In the genomic region with DNA sequence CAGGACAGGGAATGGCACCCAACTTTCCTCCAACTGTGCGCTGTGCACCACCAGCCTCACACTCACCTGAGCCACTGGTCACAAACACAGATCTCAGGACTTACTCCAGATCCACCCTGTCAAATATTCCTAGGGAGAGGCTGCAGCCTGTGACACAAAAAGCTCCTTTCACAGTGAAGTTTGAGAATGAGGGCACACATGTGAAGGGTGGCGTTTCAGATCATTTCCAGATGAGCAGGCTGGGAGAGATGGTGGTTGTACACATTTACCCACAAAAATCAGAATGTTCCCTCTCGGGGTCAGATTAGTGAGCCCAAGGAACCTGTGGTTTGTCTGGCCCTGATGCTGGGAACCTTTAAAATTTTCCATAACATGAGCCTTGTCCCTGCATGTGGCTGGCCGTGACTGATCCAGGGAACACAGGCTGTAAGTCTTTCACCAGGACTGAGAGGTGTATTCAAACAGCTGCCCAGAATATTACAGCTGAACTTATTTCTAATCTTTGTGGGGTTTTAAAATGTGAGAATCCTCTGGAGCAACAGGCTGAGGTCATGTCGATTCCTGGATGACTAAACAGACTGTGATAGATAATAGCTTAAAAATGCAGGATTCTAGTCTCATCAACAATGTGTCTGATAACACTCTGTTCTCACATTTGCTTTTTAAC, we compare ENCODE assay signal across 11 cellular contexts. TPM values are rescaled to one million over a fixed set of nuclear protein-coding genes. Genes with fewer than 3 reads are reported as not detected.
DNase-seq lines count a peak whose midpoint lies in the region; ATAC-seq and TF ChIP-seq lines count a peak whose summit lies in the region.
"Had no signal": no experiment of that assay in that cellular context is flagged by ENCODE, and none has a peak within 500 bp of the region (broad histone marks: within the 10 kb centered on the region; RNA-seq: fewer than 3 reads in every experiment).

No MANE protein-coding gene starts in this region.

- intact Hi-C loops in dorsolateral prefrontal cortex (cut with DNase I) = loop anchor here in 1 of 2 donors (10.0 kb wide), 1 partner anchor 138 kb away; no protein-coding TSS in a partner anchor
- intact Hi-C loops in Calu3 (cut with micrococcal nuclease; ENCODE audit: unreplicated experiment) = loop anchor here (5.0 to 10.0 kb wide), 3 partner anchors 80 to 418 kb away; a partner anchor contains a TSS
- intact Hi-C loops in activated CD8-positive, alpha-beta T cell treated with anti-CD3 and anti-CD28 coated beads for 36 hours (cut with micrococcal nuclease) = no loop called here

- H3K27ac ChIP-seq in dorsolateral prefrontal cortex = peak overlapping the region in 11 of 59 donors; percentile 2 to 76 (median 44)

- no peaks in the 10 kb centered on the region for H3K36me3 Mint-ChIP-seq in stimulated activated memory B cell treated with anti-CD40 and anti-IgM and Interleukin-4, amounts not matched to agents 10 μg/mL and 1 μg/mL and 100 μg/mL, for 72 hours
- no peaks in the 10 kb centered on the region for H3K36me3 Mint-ChIP-seq in Calu3 (ENCODE audit: insufficient read depth, unreplicated experiment)
- no peaks in the 10 kb centered on the region for H3K36me3 Mint-ChIP-seq in activated CD8-positive, alpha-beta T cell treated with anti-CD3 and anti-CD28 coated beads for 36 hours (ENCODE audit: low read depth)

- no peaks in the 10 kb centered on the region for H3K9me3 Mint-ChIP-seq in stimulated activated memory B cell treated with anti-CD40 and anti-IgM and Interleukin-4, amounts not matched to agents 10 μg/mL and 1 μg/mL and 100 μg/mL, for 72 hours
- peaks cover 2% of the 10 kb centered on the region for H3K9me3 Mint-ChIP-seq in Calu3 (ENCODE audit: low read depth, unreplicated experiment)
- H3K9me3 Mint-ChIP-seq in activated CD8-positive, alpha-beta T cell treated with anti-CD3 and anti-CD28 coated beads for 36 hours = no peaks in the 10 kb centered on the region

- peaks cover 33% of the 10 kb centered on the region for H3K4me1 Mint-ChIP-seq in stimulated activated memory B cell treated with anti-CD40 and anti-IgM and Interleukin-4, amounts not matched to agents 10 μg/mL and 1 μg/mL and 100 μg/mL, for 72 hours
- H3K4me1 Mint-ChIP-seq in Calu3 (ENCODE audit: low read depth, unreplicated experiment) = peaks cover 15% of the 10 kb centered on the region
- peaks cover 14% of the 10 kb centered on the region for H3K4me1 Mint-ChIP-seq in activated CD8-positive, alpha-beta T cell treated with anti-CD3 and anti-CD28 coated beads for 36 hours (ENCODE audit: low read depth)

- POLR2A ChIA-PET in activated CD8-positive, alpha-beta T cell treated with anti-CD3 and anti-CD28 coated beads for 36 hours (lab: Charles Lee) = interaction anchor here (0.6 kb wide), 1 partner anchor 209 kb away, joined by 3 read pairs; no protein-coding TSS in a partner anchor

- CTCF ChIA-PET in Calu3 (lab: Charles Lee) = interaction anchor here (0.9 kb wide), 1 partner anchor 214 kb away, joined by 4 read pairs; no protein-coding TSS in a partner anchor
- CTCF ChIA-PET in activated CD8-positive, alpha-beta T cell treated with anti-CD3 and anti-CD28 coated beads for 36 hours (lab: Charles Lee) = interaction anchor here (0.9 to 2.7 kb wide), 6 partner anchors 18 to 225 kb away, joined by 3 to 19 read pairs (median 3); no protein-coding TSS in a partner anchor

- DNase-seq in HS-5 (ENCODE audit: low read depth) (peak; percentile 64), choroid plexus epithelial cell (ENCODE audit: low read depth) (peak; percentile 90), kidney tubule cell (ENCODE audit: low spot score) (peak; percentile 80), dorsolateral prefrontal cortex (no peak), Calu3 (no peak)
- no peak for DNase-seq in activated CD8-positive, alpha-beta T cell treated with anti-CD3 and anti-CD28 coated beads for 36 hours
- DNase-seq: DND-41, NCI-H2081, SW 1271 had no signal

- no peak for ATAC-seq in stimulated activated memory B cell treated with anti-CD40 and anti-IgM and Interleukin-4, amounts not matched to agents 10 μg/mL and 1 μg/mL and 100 μg/mL, for 72 hours
- ATAC-seq in GM21360 (IDR thresholded peaks at IDR 0.05; ENCODE audit: unreplicated experiment) = no peak
- ATAC-seq in activated CD8-positive, alpha-beta T cell treated with anti-CD3 and anti-CD28 coated beads for 36 hours = no peak

- BruUV-seq in Calu3 (replicated peaks; lab: Mats Ljungman, UMichigan) = no TSS peak

- no peaks in the 10 kb centered on the region for H3K27me3 Mint-ChIP-seq in stimulated activated memory B cell treated with anti-CD40 and anti-IgM and Interleukin-4, amounts not matched to agents 10 μg/mL and 1 μg/mL and 100 μg/mL, for 72 hours
- no peaks in the 10 kb centered on the region for H3K27me3 Mint-ChIP-seq in Calu3 (ENCODE audit: unreplicated experiment)
- H3K27me3 Mint-ChIP-seq in activated CD8-positive, alpha-beta T cell treated with anti-CD3 and anti-CD28 coated beads for 36 hours = no peaks in the 10 kb centered on the region

- H3K4me3 Mint-ChIP-seq in stimulated activated memory B cell treated with anti-CD40 and anti-IgM and Interleukin-4, amounts not matched to agents 10 μg/mL and 1 μg/mL and 100 μg/mL, for 72 hours = no peak overlapping the region
- H3K4me3 Mint-ChIP-seq in Calu3 (ENCODE audit: low read depth, unreplicated experiment) = no peak overlapping the region
- no peak overlapping the region for H3K4me3 Mint-ChIP-seq in activated CD8-positive, alpha-beta T cell treated with anti-CD3 and anti-CD28 coated beads for 36 hours

- H3K4me3 ChIP-seq in choroid plexus epithelial cell (ENCODE audit: low read depth, low read length) (no peak overlapping the region), dorsolateral prefrontal cortex (no peak overlapping the region)

- peak overlapping the region; percentile 21 for H3K27ac Mint-ChIP-seq in stimulated activated memory B cell treated with anti-CD40 and anti-IgM and Interleukin-4, amounts not matched to agents 10 μg/mL and 1 μg/mL and 100 μg/mL, for 72 hours
- H3K27ac Mint-ChIP-seq in Calu3 (ENCODE audit: unreplicated experiment) = no peak overlapping the region
- no peak overlapping the region for H3K27ac Mint-ChIP-seq in activated CD8-positive, alpha-beta T cell treated with anti-CD3 and anti-CD28 coated beads for 36 hours

- TF ChIP-seq CTCF in choroid plexus epithelial cell (conservative IDR thresholded peaks at IDR 0.05; ENCODE audit: low read depth, low read length) (no peak), dorsolateral prefrontal cortex (IDR thresholded peaks at IDR 0.05 in 54 of 56, conservative IDR thresholded peaks at IDR 0.05 in 2 of 56; ENCODE audit: low read depth in 1 of 56, partially characterized antibody in 56 of 56) (no peak), Calu3 (IDR thresholded peaks at IDR 0.05; ENCODE audit: unreplicated experiment) (no peak)
- TF ChIP-seq CTCF in activated CD8-positive, alpha-beta T cell treated with anti-CD3 and anti-CD28 coated beads for 36 hours (IDR thresholded peaks at IDR 0.05) = no peak

- no peaks in the 10 kb centered on the region for H3K27me3 ChIP-seq in dorsolateral prefrontal cortex

RNA-seq across cellular contexts. Expression of a gene that starts 35.4 kb away (rescaled TPM):
- total RNA-seq in dorsolateral prefrontal cortex (10 to 100 TPM in 6 of 120 experiments, 1 to 10 TPM in 68, under 1 TPM in 15, not detected in 31; 0.43 to 29.0 (median 2.2) TPM), Calu3 (2022) (0.34 TPM in 1 of 2 replicates, not detected in the other)
- 1 to 10 TPM in 1 of 2 experiments, not detected in 1; 1.1 TPM for total RNA-seq in activated CD8-positive, alpha-beta T cell treated with anti-CD3 and anti-CD28 coated beads for 36 hours

Comparison
In these comparisons a context has a peak if more than half of its experiments do, and no peak if none do; other contexts are left out.
1. DNase-seq: peak in HS-5 (single experiment), choroid plexus epithelial cell (single experiment) and kidney tubule cell (single experiment); none in dorsolateral prefrontal cortex (0 of 10), Calu3 (single experiment) and activated CD8-positive, alpha-beta T cell treated with anti-CD3 and anti-CD28 coated beads for 36 hours (single experiment).